8 cellular contexts compared by ENCODE assay signal in the genomic region with DNA sequence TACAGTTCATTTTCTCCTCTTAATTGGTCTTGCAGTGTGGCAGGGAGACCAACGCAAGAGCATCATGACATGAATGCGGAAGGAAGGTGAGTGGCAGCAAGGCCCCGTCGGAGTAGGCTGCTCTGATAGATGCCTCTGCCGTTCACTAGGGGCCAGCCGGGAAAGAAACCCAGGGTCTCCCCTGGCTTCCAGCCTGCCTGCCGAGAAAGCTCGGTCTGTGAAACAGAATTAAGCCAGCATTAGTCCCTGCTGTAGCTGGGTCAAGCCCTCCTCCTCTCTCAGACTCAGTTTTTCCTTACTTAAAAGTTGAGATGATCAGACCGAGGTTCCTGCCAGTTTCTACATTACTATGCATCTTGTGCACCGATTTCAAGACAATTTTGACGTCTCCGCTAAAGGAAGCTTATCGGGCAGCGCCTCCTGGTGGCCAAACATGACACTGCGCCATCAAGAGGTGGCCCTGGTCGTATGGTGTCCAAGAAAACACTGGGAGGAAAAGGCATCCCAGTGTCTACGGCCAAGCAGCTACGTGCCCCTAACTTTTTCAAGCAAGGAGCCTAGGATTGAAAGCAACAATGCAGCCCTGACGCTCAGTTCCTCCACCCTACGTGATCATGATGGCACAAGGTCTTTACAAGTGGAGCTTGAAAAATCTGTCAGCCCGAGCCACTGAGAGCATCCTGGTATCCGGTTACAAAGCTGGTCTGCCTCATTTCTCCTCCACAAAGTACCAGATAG.
DNase-seq lines count a peak whose midpoint lies in the region; ATAC-seq and TF ChIP-seq lines count a peak whose summit lies in the region.

No MANE protein-coding gene starts in this region.

- intact Hi-C loops in activated CD8-positive, alpha-beta T cell treated with anti-CD3 and anti-CD28 coated beads for 36 hours (cut with micrococcal nuclease), result loop anchor here (2.0 to 10.0 kb wide), 4 partner anchors 252 to 625 kb away; no protein-coding TSS in a partner anchor

- H3K27ac Mint-ChIP-seq in activated CD8-positive, alpha-beta T cell treated with anti-CD3 and anti-CD28 coated beads for 36 hours, result no peak overlapping the region

- H3K79me2 ChIP-seq in DOHH2 (ENCODE audit: control insufficient read depth, low read length), result no peaks in the 10 kb centered on the region

- no peaks in the 10 kb centered on the region for H3K36me3 Mint-ChIP-seq in activated CD8-positive, alpha-beta T cell treated with anti-CD3 and anti-CD28 coated beads for 36 hours (ENCODE audit: low read depth)

- H3K9me3 Mint-ChIP-seq in activated CD8-positive, alpha-beta T cell treated with anti-CD3 and anti-CD28 coated beads for 36 hours, result no peaks in the 10 kb centered on the region

- no peaks in the 10 kb centered on the region for H3K27me3 ChIP-seq in DOHH2 (ENCODE audit: control insufficient read depth, low read length)

- CTCF ChIA-PET in activated CD8-positive, alpha-beta T cell treated with anti-CD3 and anti-CD28 coated beads for 36 hours (lab: Charles Lee), result interaction anchor here (0.6 to 4.1 kb wide), 36 partner anchors 8 to 626 kb away, joined by 3 to 58 read pairs (median 4); no protein-coding TSS in a partner anchor

- no peaks in the 10 kb centered on the region for H3K4me1 Mint-ChIP-seq in activated CD8-positive, alpha-beta T cell treated with anti-CD3 and anti-CD28 coated beads for 36 hours (ENCODE audit: low read depth)

- no peak overlapping the region for H3K27ac ChIP-seq in DOHH2 (ENCODE audit: low read depth, low read length)

- no peaks in the 10 kb centered on the region for H3K9me2 ChIP-seq in DOHH2 (replicated peaks; ENCODE audit: control insufficient read depth, low read length)

- H3K36me3 ChIP-seq in DOHH2 (ENCODE audit: control insufficient read depth, low read length), result no peaks in the 10 kb centered on the region

- TF ChIP-seq CTCF in DOHH2 (IDR thresholded peaks at IDR 0.05; ENCODE audit: low read depth, low read length, poor library complexity, severe bottlenecking), result peak; percentile 98
- TF ChIP-seq CTCF in activated CD8-positive, alpha-beta T cell treated with anti-CD3 and anti-CD28 coated beads for 36 hours (IDR thresholded peaks at IDR 0.05), result peak; percentile 94

- H3K27me3 Mint-ChIP-seq in activated CD8-positive, alpha-beta T cell treated with anti-CD3 and anti-CD28 coated beads for 36 hours, result peaks cover 16% of the 10 kb centered on the region

- no peak overlapping the region for H3K4me3 ChIP-seq in DOHH2 (ENCODE audit: low read length)

- no peak overlapping the region for H3K4me3 Mint-ChIP-seq in activated CD8-positive, alpha-beta T cell treated with anti-CD3 and anti-CD28 coated beads for 36 hours

- peak; percentile 50 for ATAC-seq in HG02884 (IDR thresholded peaks at IDR 0.05; ENCODE audit: unreplicated experiment)
- ATAC-seq in activated CD8-positive, alpha-beta T cell treated with anti-CD3 and anti-CD28 coated beads for 36 hours, result peak; percentile 77
- no peak for ATAC-seq in HG03521 (IDR thresholded peaks at IDR 0.05; ENCODE audit: unreplicated experiment)

- H3F3A ChIP-seq in DOHH2 (ENCODE audit: control insufficient read depth, insufficient read depth), result no peaks in the 10 kb centered on the region

- no peaks in the 10 kb centered on the region for H4K20me1 ChIP-seq in DOHH2 (ENCODE audit: control insufficient read depth, insufficient read depth, low read depth, low read length)

- no peaks in the 10 kb centered on the region for H3K4me1 ChIP-seq in DOHH2 (ENCODE audit: control insufficient read depth, low read length)

- H3K9me3 ChIP-seq in DOHH2 (ENCODE audit: control insufficient read depth, insufficient read depth, low read length), result no peaks in the 10 kb centered on the region

- no peak overlapping the region for H3K4me2 ChIP-seq in DOHH2 (ENCODE audit: low read length)

- POLR2A ChIA-PET in activated CD8-positive, alpha-beta T cell treated with anti-CD3 and anti-CD28 coated beads for 36 hours (lab: Charles Lee), result no interaction called here

- DNase-seq in NCI-H510A (lab: John Stamatoyannopoulos, UW) (peak; percentile 42), lung microvascular endothelial cell (ENCODE audit: low read depth in 2 of 2) (peak; percentile 80 to 87)
- peak; percentile 88 for DNase-seq in activated CD8-positive, alpha-beta T cell treated with anti-CD3 and anti-CD28 coated beads for 36 hours
- DNase-seq in effector CD4-positive, alpha-beta T cell, result peak; percentile 66
- DNase-seq in stimulated activated CD8-positive, alpha-beta memory T cell treated with anti-CD3 and anti-CD28 coated beads, Interleukin-12 subunit alpha, Interleukin-12 subunit beta, amount 100 ng/mL, for 4 hours (ENCODE audit: low read depth), result peak; percentile 15

Comparison
In these comparisons a context has a peak if more than half of its experiments do, and no peak if none do; other contexts are left out.
1. DNase-seq: peak in every context shown above with its lines; median percentile 88 in activated CD8-positive, alpha-beta T cell treated with anti-CD3 and anti-CD28 coated beads for 36 hours; 84 in lung microvascular endothelial cell; 66 in effector CD4-positive, alpha-beta T cell; 42 in NCI-H510A; 15 in stimulated activated CD8-positive, alpha-beta memory T cell treated with anti-CD3 and anti-CD28 coated beads, Interleukin-12 subunit alpha, Interleukin-12 subunit beta, amount 100 ng/mL, for 4 hours.